ENCODE assay signal across 29 cellular contexts in the genomic region with DNA sequence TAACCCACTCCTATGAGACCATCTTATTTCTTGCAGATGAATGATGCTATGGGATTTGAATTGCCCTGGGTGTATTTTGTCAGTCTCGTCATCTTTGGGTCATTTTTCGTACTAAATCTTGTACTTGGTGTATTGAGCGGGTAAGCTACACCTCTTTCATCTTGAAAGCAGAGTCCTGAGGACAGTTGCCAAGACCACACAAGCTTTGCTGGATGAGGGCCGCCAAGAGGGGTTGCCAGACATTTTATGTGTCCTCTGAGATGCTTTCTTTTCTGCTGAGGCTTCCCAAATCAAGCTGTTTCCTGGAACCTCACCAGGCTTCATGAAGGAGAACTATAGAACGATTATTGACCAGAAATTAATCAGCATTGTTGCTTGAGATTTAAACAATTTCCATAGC.
DNase-seq lines count a peak whose midpoint lies in the region; ATAC-seq, FAIRE-seq and TF ChIP-seq lines count a peak whose summit lies in the region.
"Had no signal": no experiment of that assay in that cellular context is flagged by ENCODE, and none has a peak within 500 bp of the region (broad histone marks: within the 10 kb centered on the region; RNA-seq: fewer than 3 reads in every experiment).

No MANE protein-coding gene starts in this region.

- ATAC-seq in GM21723 (IDR thresholded peaks at IDR 0.05; ENCODE audit: unreplicated experiment), result no peak
- ATAC-seq: A549, HCT116, Right ventricle myocardium inferior, SK-N-SH treated with all-trans-retinoic acid at 6 μM for 48 hours had no signal

- H3K4me3 ChIP-seq in hepatocyte, result no peak overlapping the region
- no peak overlapping the region for H3K4me3 ChIP-seq in tibial nerve
- H3K4me3 ChIP-seq: A549; BLaER1 treated with 17β-estradiol and CSF1 and Interleukin-3, amounts not matched to agents 10 nM and 100 nM; PC-9; SJCRH30 had no signal

- no peaks in the 10 kb centered on the region for H3K9me3 ChIP-seq in hepatocyte (ENCODE audit: low read depth)
- H3K9me3 ChIP-seq in tibial nerve, result no peaks in the 10 kb centered on the region
- H3K9me3 ChIP-seq: A549; BLaER1 treated with 17β-estradiol and CSF1 and Interleukin-3, amounts not matched to agents 10 nM and 100 nM; SJCRH30 had no signal

- peak overlapping the region; percentile 31 for H3K4me2 ChIP-seq in hepatocyte
- H3K4me2 ChIP-seq: A549, KMS-11, PC-9 had no signal

- DNase-seq in GM19239 (ENCODE audit: insufficient read length, low spot score) (no peak), cerebellar cortex (ENCODE audit: low spot score) (peak; percentile 25), hepatocyte (ENCODE audit: low spot score) (peak; percentile 42), tibial nerve (ENCODE audit: low spot score in 2 of 2) (peak; percentile 37 to 72), T1000 (lab: John Stamatoyannopoulos, UW) (no peak), DMS114 treated with DMSO at 0.1 percent for 48 hours (lab: John Stamatoyannopoulos, UW; ENCODE audit: unreplicated experiment) (no peak)
- DNase-seq: AML-193; CD4-positive, alpha-beta T cell; DMS53; MM.1S; NCI-H1048; NCI-H1436; NCI-H187 treated with DMSO at 0.1 percent for 48 hours; NCI-H2171 treated with DMSO at 0.1 percent for 48 hours; NCI-H345; NCI-H524; NCI-H774; PC-9; SJCRH30 had no signal

- TF ChIP-seq POLR2A in tibial nerve (IDR thresholded peaks at IDR 0.05), result no peak

- no peaks in the 10 kb centered on the region for H3K79me2 ChIP-seq in hepatocyte

- peak in 1 of 2 donors; percentile 52 for TF ChIP-seq EP300 in tibial nerve (IDR thresholded peaks at IDR 0.05)

- no peaks in the 10 kb centered on the region for H3K9me2 ChIP-seq in hepatocyte (replicated peaks; ENCODE audit: insufficient read depth)

- H4K20me1 ChIP-seq in hepatocyte (ENCODE audit: insufficient read depth, poor library complexity, severe bottlenecking), result no peaks in the 10 kb centered on the region
- H4K20me1 ChIP-seq: BLaER1 treated with 17β-estradiol and CSF1 and Interleukin-3, amounts not matched to agents 10 nM and 100 nM had no signal

- peak; percentile 88 for FAIRE-seq in GM19239 (lab: Jason Lieb, UNC)
- FAIRE-seq: A549, D721Med, G401.6 had no signal

- no peaks in the 10 kb centered on the region for H3K36me3 ChIP-seq in hepatocyte (replicated peaks; ENCODE audit: insufficient read depth, low read depth)
- H3K36me3 ChIP-seq in tibial nerve, result no peaks in the 10 kb centered on the region
- H3K36me3 ChIP-seq: BLaER1 treated with 17β-estradiol and CSF1 and Interleukin-3, amounts not matched to agents 10 nM and 100 nM; SJCRH30 had no signal

- H3K27ac ChIP-seq in hepatocyte (peak overlapping the region; percentile 71), tibial nerve (peak overlapping the region in 1 of 4 donors; percentile 55)
- H3K27ac ChIP-seq: A549; BLaER1 treated with 17β-estradiol and CSF1 and Interleukin-3, amounts not matched to agents 10 nM and 100 nM; HL-60; KMS-11; PC-9; SJCRH30 had no signal

- WGBS in hepatocyte (ENCODE audit: low lambda C conversion rate, missing lambda C conversion rate), result 68% methylated on average over 5 of the region's 5 CpGs
- WGBS in tibial nerve, 2 donors, result 37 to 47% methylated on average over 5 of the region's 5 CpGs

- no peak overlapping the region for H2AFZ ChIP-seq in hepatocyte
- H2AFZ ChIP-seq: PC-9 had no signal

- TF ChIP-seq CTCF in hepatocyte (IDR thresholded peaks at IDR 0.05; ENCODE audit: poor library complexity) (no peak), tibial nerve (IDR thresholded peaks at IDR 0.05) (no peak)

- H3K4me1 ChIP-seq in hepatocyte (ENCODE audit: insufficient read depth), result peaks cover 16% of the 10 kb centered on the region
- peaks cover 0 to 50% (median 0%) of the 10 kb centered on the region in 4 donors for H3K4me1 ChIP-seq in tibial nerve
- H3K4me1 ChIP-seq: A549, SJCRH30 had no signal

- no peaks in the 10 kb centered on the region for H3K27me3 ChIP-seq in hepatocyte
- H3K27me3 ChIP-seq in tibial nerve, result no peaks in the 10 kb centered on the region
- H3K27me3 ChIP-seq: BLaER1 treated with 17β-estradiol and CSF1 and Interleukin-3, amounts not matched to agents 10 nM and 100 nM; SJCRH30 had no signal

Comparison
In these comparisons a context has a peak if more than half of its experiments do, and no peak if none do; other contexts are left out.
1. DNase-seq: peak in cerebellar cortex (single experiment), hepatocyte (single experiment) and tibial nerve (2 of 2); none in GM19239 (single experiment), T1000 (single experiment) and DMS114 treated with DMSO at 0.1 percent for 48 hours (single experiment).